Comparison of ENCODE assay signal across 24 cellular contexts in the genomic region with DNA sequence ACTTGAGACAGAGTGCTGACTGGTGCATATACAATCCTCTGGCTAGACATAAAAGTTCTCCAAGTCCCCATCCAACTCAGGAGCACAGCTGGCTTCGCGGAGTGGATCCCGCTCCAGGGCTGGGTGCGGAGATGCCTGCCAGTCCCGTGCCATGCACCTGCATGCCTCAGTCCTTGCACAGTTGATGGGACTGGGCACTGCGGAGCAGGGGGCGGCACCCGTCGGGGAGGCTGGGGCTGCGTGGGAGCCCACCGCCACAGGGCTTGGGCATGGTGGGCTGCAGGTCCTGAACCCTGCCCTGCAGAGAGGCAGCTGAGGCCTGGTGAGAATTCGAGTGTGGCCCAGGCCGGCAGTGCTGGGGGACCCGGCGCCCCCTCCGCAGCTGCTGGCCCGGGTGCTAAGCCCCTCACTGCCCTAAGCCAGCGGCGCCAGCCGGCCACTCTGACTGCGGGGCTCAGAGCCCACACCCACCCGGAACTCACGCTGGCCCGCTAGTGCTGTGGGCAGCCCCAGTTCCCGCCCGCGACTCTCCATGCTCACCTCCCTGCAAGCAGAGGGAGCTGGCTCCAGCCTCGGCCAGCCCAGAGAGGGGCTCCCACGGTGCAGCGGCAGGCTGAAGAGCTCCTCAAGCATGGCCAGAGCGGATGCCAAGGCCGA.
"Had no signal": no experiment of that assay in that cellular context is flagged by ENCODE, and none has a peak within 500 bp of the region (broad histone marks: within the 10 kb centered on the region; RNA-seq: fewer than 3 reads in every experiment).

No MANE protein-coding gene starts in this region.

- H3K4me3 ChIP-seq: MG63, SJSA1, SK-N-MC had no signal

- H3K4me1 ChIP-seq: SJSA1 had no signal

- FAIRE-seq: HTR-8/SVneo, RCC 7860 had no signal

- H3K27me3 ChIP-seq: MG63, SJSA1 had no signal

- H3K27ac ChIP-seq: SJSA1, SK-N-MC had no signal

- DNase-seq: Karpas-422, KG1, MG63, NCI-H1092, NCI-H1105 treated with DMSO at 0.1 percent for 48 hours, NCI-H1417 treated with DMSO at 0.1 percent for 48 hours, NCI-H146, NCI-H1694 treated with DMSO at 0.1 percent for 48 hours, NCI-H1930, NCI-H2081, NCI-H2107, NCI-H226, NCI-H446, NCI-H510A, NCI-H524 treated with DMSO at 0.1 percent for 48 hours, NCI-H69, NCI-H774, Right ventricle myocardium superior, RPMI8226, SIG-M5 had no signal

- H3K36me3 ChIP-seq: MG63, SJSA1 had no signal
